12 cellular contexts compared by ENCODE assay signal in the genomic region with DNA sequence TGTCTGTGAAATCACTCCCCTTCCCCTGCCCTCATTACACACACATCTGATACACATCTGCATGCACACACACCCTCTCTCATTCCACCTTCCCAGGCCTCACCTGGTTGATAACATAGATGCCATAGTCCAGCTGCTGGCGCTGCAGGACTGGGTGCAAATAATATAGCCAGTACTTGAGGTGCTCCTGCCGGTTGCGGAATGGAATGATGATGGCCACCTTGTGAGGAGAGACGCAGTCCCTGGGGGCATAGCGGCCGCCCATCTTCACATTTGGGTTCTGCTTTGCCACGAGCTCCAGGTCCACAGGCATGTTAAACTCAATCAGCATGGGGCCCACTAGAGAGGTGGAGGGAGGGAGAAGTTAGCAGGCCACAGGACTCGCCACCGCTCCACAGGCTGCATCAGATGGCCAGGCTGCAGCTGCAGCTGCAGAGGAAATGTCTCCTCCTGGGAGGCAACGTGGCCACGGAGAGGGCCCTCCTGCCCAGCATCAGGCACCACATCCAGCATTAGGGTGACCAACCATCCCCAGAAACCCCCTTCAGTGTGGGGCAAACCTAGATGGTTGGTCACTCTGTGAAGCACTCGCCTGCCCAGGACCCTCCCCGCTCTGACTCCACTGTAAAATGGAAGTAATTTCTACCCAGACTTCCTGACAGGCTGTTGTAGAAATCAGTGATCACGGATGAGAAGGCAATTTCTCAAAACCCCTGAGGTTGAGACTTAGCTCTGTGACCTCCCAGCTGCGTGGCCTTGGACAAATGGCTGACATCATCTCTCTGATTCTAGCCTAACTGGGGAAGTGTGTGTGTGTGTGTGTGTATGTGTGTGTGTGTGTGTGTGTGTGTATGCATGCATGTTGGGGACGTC. TPM values are rescaled to one million over a fixed set of nuclear protein-coding genes. Genes with fewer than 3 reads are reported as not detected.
DNase-seq lines count a peak whose midpoint lies in the region; ATAC-seq, FAIRE-seq and TF ChIP-seq lines count a peak whose summit lies in the region.
"Had no signal": no experiment of that assay in that cellular context is flagged by ENCODE, and none has a peak within 500 bp of the region (broad histone marks: within the 10 kb centered on the region; RNA-seq: fewer than 3 reads in every experiment).

No MANE protein-coding gene starts in this region.

- H3K9ac ChIP-seq in SK-N-SH: no peak overlapping the region

- POLR2A ChIA-PET in RWPE1 (lab: Yijun Ruan, JAX; ENCODE audit: low non-redundant PET) (no interaction called here), SK-N-SH (lab: Yijun Ruan, JAX) (no interaction called here)

- no peak for DNase-seq in GM12891 (ENCODE audit: insufficient read length, low spot score)
- no peak for DNase-seq in RWPE1 (ENCODE audit: low spot score)
- no peak for DNase-seq in left ventricle myocardium superior
- DNase-seq in sciatic nerve (ENCODE audit: low spot score): peak; percentile 60
- no peak for DNase-seq in SK-N-SH
- no peak for DNase-seq in GF-D8 (lab: John Stamatoyannopoulos, UW)
- DNase-seq: activated CD4-positive, alpha-beta T cell treated with anti-CD3 and anti-CD28 coated beads, Interleukin-2, amount 50 U/mL, for 1 hour; amygdala; NCI-H2107; stimulated activated CD4-positive, alpha-beta T cell treated with anti-CD3 and anti-CD28 coated beads, Interleukin-2, amount 100 ng/mL, for 24 hours had no signal

- H4K20me1 ChIP-seq in SK-N-SH (ENCODE audit: insufficient read depth): peaks cover 51% of the 10 kb centered on the region

- H3K27ac ChIP-seq in RWPE1 (peak overlapping the region; percentile 89), SK-N-SH (ENCODE audit: low read depth in 2 of 2, low read length in 1 of 2) (no peak overlapping the region)

- H2AFZ ChIP-seq in SK-N-SH (ENCODE audit: low read depth): no peak overlapping the region

- peaks cover 15% of the 10 kb centered on the region for H3F3A ChIP-seq in SK-N-SH (replicated peaks; ENCODE audit: insufficient read depth)

- no peak for TF ChIP-seq POLR2A in GM12891 (IDR thresholded peaks at IDR 0.05; ENCODE audit: low read depth, low read length)

- H3K9me3 ChIP-seq in SK-N-SH: no peaks in the 10 kb centered on the region

- no peaks in the 10 kb centered on the region for H3K27me3 ChIP-seq in SK-N-SH (ENCODE audit: insufficient read depth)

- no peak for TF ChIP-seq CTCF in RWPE1 (conservative IDR thresholded peaks at IDR 0.05; ENCODE audit: low read depth)
- TF ChIP-seq CTCF in SK-N-SH (IDR thresholded peaks at IDR 0.05): no peak

- H3K36me3 ChIP-seq in SK-N-SH (replicated peaks in 1 of 2; ENCODE audit: control insufficient read depth in 1 of 2, insufficient read depth in 2 of 2, low read length in 1 of 2): peaks cover 12 to 26% of the 10 kb centered on the region in 2 experiments

- peaks cover 73% of the 10 kb centered on the region for H3K79me2 ChIP-seq in SK-N-SH (ENCODE audit: insufficient read depth)

- no peaks in the 10 kb centered on the region for H3K9me2 ChIP-seq in SK-N-SH

- no peak for TF ChIP-seq EP300 in SK-N-SH (IDR thresholded peaks at IDR 0.05; ENCODE audit: borderline replicate concordance in 1 of 2, low read depth in 1 of 2, low read length in 1 of 2)

- no peak for FAIRE-seq in GM12891 (lab: Jason Lieb, UNC)

- H3K4me3 ChIP-seq in SK-N-SH (ENCODE audit: low read depth in 2 of 2, low read length in 1 of 2): no peak overlapping the region

- no peak overlapping the region for H3K4me2 ChIP-seq in SK-N-SH

- peak; percentile 14 for ATAC-seq in left ventricle myocardium superior
- ATAC-seq in sciatic nerve: peak; percentile 70
- ATAC-seq in GM21619 (IDR thresholded peaks at IDR 0.05; ENCODE audit: unreplicated experiment): no peak
- no peak for ATAC-seq in HG02973 (IDR thresholded peaks at IDR 0.05; ENCODE audit: unreplicated experiment)

- 96% methylated on average over 11 of the region's 16 CpGs for WGBS in SK-N-SH (ENCODE audit: low lambda C conversion rate)

- TF ChIP-seq RAD21 in SK-N-SH (IDR thresholded peaks at IDR 0.05; ENCODE audit: low read length): no peak

- CTCF ChIA-PET in RWPE1 (lab: Yijun Ruan, JAX) (no interaction called here), SK-N-SH (lab: Yijun Ruan, JAX) (interaction anchor here (1.2 kb wide), 1 partner anchor 31 kb away, joined by 3 read pairs; no protein-coding TSS in a partner anchor)

- peaks cover 6 to 7% of the 10 kb centered on the region in 2 experiments; a peak in 2 of 4 replicates for H3K4me1 ChIP-seq in SK-N-SH (ENCODE audit: control insufficient read depth in 1 of 2, insufficient read depth in 2 of 2, low read depth in 1 of 2, low read length in 1 of 2)

- intact Hi-C loops in left ventricle myocardium superior (cut with micrococcal nuclease) (no loop called here), sciatic nerve (cut with DNase I) (no loop called here)

TF ChIP-seq in GM12891, 5 proteins besides CTCF, POLR2A, EP300 and RAD21:
- TF ChIP-seq TAF1 (IDR thresholded peaks at IDR 0.05; ENCODE audit: low read depth, low read length): no peak
- no peak for TF ChIP-seq POLR2AphosphoS5 (IDR thresholded peaks at IDR 0.05; ENCODE audit: low read depth, low read length)
- TF ChIP-seq POU2F2 (IDR thresholded peaks at IDR 0.05; ENCODE audit: low read depth, low read length): 0 out of 2 replicates have a peak, but pooled peaks have one; percentile 33
- peak; percentile 27; the same call in 1 of the 2 replicates for TF ChIP-seq SPI1 (IDR thresholded peaks at IDR 0.05; ENCODE audit: low read depth, low read length)
- no peak for TF ChIP-seq PAX5 (IDR thresholded peaks at IDR 0.05; ENCODE audit: insufficient read depth, low read length, severe bottlenecking)

TF ChIP-seq in SK-N-SH, 30 proteins besides CTCF, POLR2A, EP300 and RAD21:
- no peak for TF ChIP-seq POLR2AphosphoS5 (IDR thresholded peaks at IDR 0.05; ENCODE audit: low read depth, low read length)
- no peak for TF ChIP-seq SMC3 (IDR thresholded peaks at IDR 0.05; ENCODE audit: low read depth, low read length)
- no peak for TF ChIP-seq SIN3A (IDR thresholded peaks at IDR 0.05; ENCODE audit: borderline replicate concordance, low read depth, low read length)
- TF ChIP-seq RXRA (IDR thresholded peaks at IDR 0.05; ENCODE audit: borderline replicate concordance, low read depth): no peak
- no peak for TF ChIP-seq NRF1 (IDR thresholded peaks at IDR 0.05; ENCODE audit: low read depth, low read length)
- TF ChIP-seq TEAD4 (IDR thresholded peaks at IDR 0.05; ENCODE audit: borderline replicate concordance, insufficient read depth): no peak
- TF ChIP-seq, protein P1, sequence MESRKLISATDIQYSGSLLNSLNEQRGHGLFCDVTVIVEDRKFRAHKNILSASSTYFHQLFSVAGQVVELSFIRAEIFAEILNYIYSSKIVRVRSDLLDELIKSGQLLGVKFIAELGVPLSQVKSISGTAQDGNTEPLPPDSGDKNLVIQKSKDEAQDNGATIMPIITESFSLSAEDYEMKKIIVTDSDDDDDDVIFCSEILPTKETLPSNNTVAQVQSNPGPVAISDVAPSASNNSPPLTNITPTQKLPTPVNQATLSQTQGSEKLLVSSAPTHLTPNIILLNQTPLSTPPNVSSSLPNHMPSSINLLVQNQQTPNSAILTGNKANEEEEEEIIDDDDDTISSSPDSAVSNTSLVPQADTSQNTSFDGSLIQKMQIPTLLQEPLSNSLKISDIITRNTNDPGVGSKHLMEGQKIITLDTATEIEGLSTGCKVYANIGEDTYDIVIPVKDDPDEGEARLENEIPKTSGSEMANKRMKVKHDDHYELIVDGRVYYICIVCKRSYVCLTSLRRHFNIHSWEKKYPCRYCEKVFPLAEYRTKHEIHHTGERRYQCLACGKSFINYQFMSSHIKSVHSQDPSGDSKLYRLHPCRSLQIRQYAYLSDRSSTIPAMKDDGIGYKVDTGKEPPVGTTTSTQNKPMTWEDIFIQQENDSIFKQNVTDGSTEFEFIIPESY (IDR thresholded peaks at IDR 0.05; ENCODE audit: borderline replicate concordance, low read depth): no peak
- no peak for TF ChIP-seq GABPA (IDR thresholded peaks at IDR 0.05; ENCODE audit: low read depth)
- TF ChIP-seq, protein P2, sequence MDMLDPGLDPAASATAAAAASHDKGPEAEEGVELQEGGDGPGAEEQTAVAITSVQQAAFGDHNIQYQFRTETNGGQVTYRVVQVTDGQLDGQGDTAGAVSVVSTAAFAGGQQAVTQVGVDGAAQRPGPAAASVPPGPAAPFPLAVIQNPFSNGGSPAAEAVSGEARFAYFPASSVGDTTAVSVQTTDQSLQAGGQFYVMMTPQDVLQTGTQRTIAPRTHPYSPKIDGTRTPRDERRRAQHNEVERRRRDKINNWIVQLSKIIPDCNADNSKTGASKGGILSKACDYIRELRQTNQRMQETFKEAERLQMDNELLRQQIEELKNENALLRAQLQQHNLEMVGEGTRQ (IDR thresholded peaks at IDR 0.05; ENCODE audit: borderline replicate concordance, low read depth, low read length): no peak

RNA-seq across cellular contexts. Expression of a gene that starts 31.8 kb away (rescaled TPM):
- polyA plus RNA-seq in GM12891 (2012; ENCODE audit: low read depth, missing spikeins): 35.2 TPM
- total RNA-seq in left ventricle myocardium superior: 42.5 TPM
- total RNA-seq in sciatic nerve: 85.3 TPM
- 36.2 and 36.3 TPM in 2 replicates for polyA plus RNA-seq in SK-N-SH (2012; rRNA removed)
- polyA plus RNA-seq in SK-N-SH (2012; cell fraction: cytosol; rRNA removed): 31.2 and 34.8 TPM in 2 replicates
- 16.2 and 21.7 TPM in 2 replicates for polyA plus RNA-seq in SK-N-SH (2012; cell fraction: nucleus; rRNA removed)

RNA-seq across cellular contexts. Expression of a gene that starts 58.8 kb away (rescaled TPM):
- polyA plus RNA-seq in GM12891 (2012; ENCODE audit: low read depth, missing spikeins): 11.9 TPM
- total RNA-seq in left ventricle myocardium superior (16.3 TPM), sciatic nerve (23.8 TPM)
- polyA plus RNA-seq in SK-N-SH (2012; rRNA removed): 9.8 and 12.4 TPM in 2 replicates
- 13.1 and 13.5 TPM in 2 replicates for polyA plus RNA-seq in SK-N-SH (2012; cell fraction: cytosol; rRNA removed)
- polyA plus RNA-seq in SK-N-SH (2012; cell fraction: nucleus; rRNA removed): 5.4 and 9.7 TPM in 2 replicates

Comparison
In these comparisons a context has a peak if more than half of its experiments do, and no peak if none do; other contexts are left out.
1. ATAC-seq: peak in left ventricle myocardium superior (single experiment) and sciatic nerve (single experiment); none in GM21619 (single experiment) and HG02973 (single experiment).